ENCODE assay signal across 28 cellular contexts in genomic region chr1:145967288-145967687, GRCh38.
"Had no signal": no experiment of that assay in that cellular context is flagged by ENCODE, and none has a peak within 500 bp of the region (broad histone marks: within the 10 kb centered on the region; RNA-seq: fewer than 3 reads in every experiment).

No MANE protein-coding gene starts in this region.

- H3K4me3 ChIP-seq: MG63, SJSA1 had no signal

- DNase-seq: activated CD4-positive, alpha-beta T cell treated with anti-CD3 and anti-CD28 coated beads, Interleukin-2, amount 10 ng/mL, durations not matched to agents 24 days and 14 days; activated CD4-positive, alpha-beta T cell treated with anti-CD3 and anti-CD28 coated beads, Interleukin-2, amount 50 U/mL, for 4 hours; activated CD8-positive, alpha-beta T cell treated with anti-CD3 and anti-CD28 coated beads for 36 hours; activated gamma-delta T cell; activated naive CD4-positive, alpha-beta T cell treated with Interleukin-2 at 50 U/mL for 16 hours; activated naive CD8-positive, alpha-beta T cell treated with anti-CD3 and anti-CD28 coated beads, Interleukin-2, amount 50 U/mL, for 24 hours; activated T-cell treated with anti-CD3 and anti-CD28 coated beads, Interleukin-2, amount 50 U/mL, for 1 hour; activated T-cell treated with anti-CD3 and anti-CD28 coated beads, Interleukin-2, amount 50 U/mL, for 72 hours; anterior cingulate cortex; brain microvascular endothelial cell; central memory CD4-positive, alpha-beta T cell; Karpas-422; KBM-7; MG63; NCI-H1092; NCI-H1436 treated with DMSO at 0.1 percent for 48 hours; NCI-H1694 treated with DMSO at 0.1 percent for 48 hours; NCI-H2029; NCI-H345; NCI-H524 treated with DMSO at 0.1 percent for 48 hours; SHP77 treated with DMSO at 0.1 percent for 48 hours; SK-N-SH had no signal

- H3K27ac Mint-ChIP-seq: activated CD4-positive, alpha-beta T cell treated with anti-CD3 and anti-CD28 coated beads, Interleukin-2, amount 10 ng/mL, durations not matched to agents 24 days and 14 days; activated CD8-positive, alpha-beta T cell treated with anti-CD3 and anti-CD28 coated beads for 36 hours; activated naive CD8-positive, alpha-beta T cell; activated naive CD8-positive, alpha-beta T cell treated with anti-CD3 and anti-CD28 coated beads, Interleukin-2, amount 50 U/mL, for 24 hours; activated T-cell treated with anti-CD3 and anti-CD28 coated beads, Interleukin-2, amount 50 U/mL, for 72 hours; activated T-helper 2 cell treated with anti-CD3 and anti-CD28 coated beads, Interferon-gamma antibody, Interleukin-2, Interleukin-4, amounts not matched to agents 10 μg/mL and 5 μg/mL and 100 μg/mL, durations not matched to agents 14 hours and 24 hours and 36 hours; T-helper 1 cell treated with Interleukin-12 subunit alpha and Interleukin-12 subunit beta and Interleukin-4 antibody, amounts not matched to agents 30 μg/mL and 1 μg/mL, for 36 hours; T-helper 2 cell treated with Interferon-gamma antibody and Interleukin-4, amounts not matched to agents 5 μg/mL and 100 μg/mL, for 36 hours had no signal

- H3K27me3 Mint-ChIP-seq: activated CD4-positive, alpha-beta T cell treated with anti-CD3 and anti-CD28 coated beads, Interleukin-2, amount 10 ng/mL, durations not matched to agents 24 days and 14 days; activated CD8-positive, alpha-beta T cell treated with anti-CD3 and anti-CD28 coated beads for 36 hours; activated naive CD8-positive, alpha-beta T cell; activated naive CD8-positive, alpha-beta T cell treated with anti-CD3 and anti-CD28 coated beads, Interleukin-2, amount 50 U/mL, for 24 hours had no signal

- H3K27me3 ChIP-seq: brain microvascular endothelial cell, MG63, SJSA1 had no signal

- H3K9me3 Mint-ChIP-seq: activated CD4-positive, alpha-beta T cell treated with anti-CD3 and anti-CD28 coated beads, Interleukin-2, amount 10 ng/mL, durations not matched to agents 24 days and 14 days; activated T-cell treated with anti-CD3 and anti-CD28 coated beads, Interleukin-2, amount 50 U/mL, for 72 hours had no signal

- H3K9me3 ChIP-seq: SJSA1, SK-N-SH had no signal

- H3K4me3 Mint-ChIP-seq: activated CD4-positive, alpha-beta T cell treated with anti-CD3 and anti-CD28 coated beads, Interleukin-2, amount 10 ng/mL, durations not matched to agents 24 days and 14 days; activated CD8-positive, alpha-beta T cell treated with anti-CD3 and anti-CD28 coated beads for 36 hours; activated naive CD8-positive, alpha-beta T cell; activated naive CD8-positive, alpha-beta T cell treated with anti-CD3 and anti-CD28 coated beads, Interleukin-2, amount 50 U/mL, for 24 hours; activated T-cell treated with anti-CD3 and anti-CD28 coated beads, Interleukin-2, amount 50 U/mL, for 72 hours; T-helper 1 cell treated with Interleukin-12 subunit alpha and Interleukin-12 subunit beta and Interleukin-4 antibody, amounts not matched to agents 30 μg/mL and 1 μg/mL, for 36 hours; T-helper 2 cell treated with Interferon-gamma antibody and Interleukin-4, amounts not matched to agents 5 μg/mL and 100 μg/mL, for 36 hours had no signal

- ATAC-seq: activated CD8-positive, alpha-beta T cell treated with anti-CD3 and anti-CD28 coated beads for 36 hours; activated naive CD8-positive, alpha-beta T cell treated with anti-CD3 and anti-CD28 coated beads, Interleukin-2, amount 50 U/mL, for 24 hours; activated T-cell treated with anti-CD3 and anti-CD28 coated beads, Interleukin-2, amount 50 U/mL, for 72 hours; Panc1 had no signal

- H3K27ac ChIP-seq: brain microvascular endothelial cell, SJSA1 had no signal

- H3K36me3 ChIP-seq: brain microvascular endothelial cell, MG63, SJSA1 had no signal
